In genomic region chr11:126567419-126567818, GRCh38 we compare ENCODE assay signal across 20 cellular contexts.
DNase-seq lines count a peak whose midpoint lies in the region; ATAC-seq, FAIRE-seq and TF ChIP-seq lines count a peak whose summit lies in the region.
"Had no signal": no experiment of that assay in that cellular context is flagged by ENCODE, and none has a peak within 500 bp of the region (broad histone marks: within the 10 kb centered on the region; RNA-seq: fewer than 3 reads in every experiment).

No MANE protein-coding gene starts in this region.

- TF ChIP-seq CTCF in GM23338 (conservative IDR thresholded peaks at IDR 0.05; ENCODE audit: low read depth in 2 of 2) (peak in 1 of 2 experiments; percentile 59; a peak in 2 of 4 replicates), Panc1 (IDR thresholded peaks at IDR 0.05) (no peak), endodermal cell (conservative IDR thresholded peaks at IDR 0.05) (peak; percentile 56), neural progenitor cell (IDR thresholded peaks at IDR 0.05) (peak; percentile 20), HepG2 (CRISPR knock-in tag; IDR thresholded peaks at IDR 0.05) (no peak)

- no peaks in the 10 kb centered on the region; the same call in 1 of the 2 replicates for H3K27me3 ChIP-seq in GM23338 (ENCODE audit: insufficient read depth)
- H3K27me3 ChIP-seq in Panc1 (ENCODE audit: control insufficient read depth, insufficient read depth, low read length), result peaks cover 33% of the 10 kb centered on the region
- no peaks in the 10 kb centered on the region for H3K27me3 ChIP-seq in endodermal cell (ENCODE audit: control insufficient read depth, insufficient read depth, low read length, poor library complexity, severe bottlenecking)
- H3K27me3 ChIP-seq in neural progenitor cell, result peaks cover 64% of the 10 kb centered on the region
- H3K27me3 ChIP-seq in HepG2 (ENCODE audit: control insufficient read depth in 1 of 2, insufficient read depth in 2 of 2, low read length in 2 of 2), result peaks cover 1 to 18% of the 10 kb centered on the region in 2 experiments; a peak in 3 of 5 replicates
- H3K27me3 ChIP-seq: BLaER1 had no signal

- DNase-seq in GM23338 (ENCODE audit: low spot score) (no peak), Panc1 (ENCODE audit: low read depth, low spot score) (no peak), endodermal cell (peak; percentile 61), neural progenitor cell (ENCODE audit: low spot score) (no peak), NCI-H2107 (lab: John Stamatoyannopoulos, UW) (no peak), HepG2 (ENCODE audit: low spot score) (no peak)
- DNase-seq: 8988T; CD4-positive, alpha-beta memory T cell; DMS153; DMS79; GDM1; GM23248; H7; KBM-7 had no signal

- H3K27ac ChIP-seq in GM23338 (ENCODE audit: low read depth), result no peak overlapping the region
- no peak overlapping the region for H3K27ac ChIP-seq in Panc1 (ENCODE audit: low read length)
- H3K27ac ChIP-seq in endodermal cell (ENCODE audit: low read depth, low read length), result no peak overlapping the region
- no peak overlapping the region for H3K27ac ChIP-seq in neural progenitor cell
- no peak overlapping the region for H3K27ac ChIP-seq in HepG2 (ENCODE audit: extremely low read length, insufficient read depth, low read length)
- H3K27ac ChIP-seq: BLaER1, GM23248 had no signal

- no peak overlapping the region for H3K4me2 ChIP-seq in GM23338
- no peak overlapping the region for H3K4me2 ChIP-seq in neural progenitor cell
- no peak overlapping the region for H3K4me2 ChIP-seq in HepG2 (ENCODE audit: low read depth, low read length)
- H3K4me2 ChIP-seq: BLaER1 had no signal

- no peak overlapping the region for H2AFZ ChIP-seq in GM23338
- no peak overlapping the region for H2AFZ ChIP-seq in neural progenitor cell (replicated peaks)
- H2AFZ ChIP-seq in HepG2 (ENCODE audit: low read length), result no peak overlapping the region
- H2AFZ ChIP-seq: GM23248 had no signal

- H3K4me1 Mint-ChIP-seq in GM23338, result peaks cover 16% of the 10 kb centered on the region
- H3K4me1 Mint-ChIP-seq in endodermal cell, result peaks cover 32% of the 10 kb centered on the region
- H3K4me1 Mint-ChIP-seq in neural progenitor cell, result peaks cover 21% of the 10 kb centered on the region
- H3K4me1 Mint-ChIP-seq: CD14-positive monocyte; CD4-positive, alpha-beta memory T cell had no signal

- 81 to 85% methylated on average over 3 to 4 of the region's 4 CpGs for WGBS in endodermal cell (ENCODE audit: insufficient coverage in 1 of 2, insufficient read length in 1 of 2), 2 experiments
- 6% methylated on average over 4 of the region's 4 CpGs for WGBS in HepG2 (ENCODE audit: low lambda C conversion rate)

- in situ Hi-C loops in Panc1 (cut with HindIII; ENCODE audit: low pct_unique_long_range_greater_than_20kb, low sequenced_read_pairs) (no loop called here), HepG2 (cut with HindIII; ENCODE audit: extremely low pct_ligation_motif_present, low pct_unique_long_range_greater_than_20kb) (no loop called here)

- peak; percentile 41 for ATAC-seq in GM23338
- peak; percentile 49; the same call in 1 of the 2 replicates for ATAC-seq in Panc1
- no peak for ATAC-seq in HG02798 (IDR thresholded peaks at IDR 0.05; ENCODE audit: poor library complexity, unreplicated experiment)
- ATAC-seq in GM21786 (IDR thresholded peaks at IDR 0.05; ENCODE audit: unreplicated experiment), result no peak
- ATAC-seq in HepG2, result no peak

- no peaks in the 10 kb centered on the region for H3K9me2 ChIP-seq in GM23338 (ENCODE audit: insufficient read depth)

- H3K27ac Mint-ChIP-seq in GM23338 (no peak overlapping the region), endodermal cell (no peak overlapping the region), neural progenitor cell (no peak overlapping the region)
- H3K27ac Mint-ChIP-seq: CD14-positive monocyte; CD4-positive, alpha-beta memory T cell; IgD-negative memory B cell had no signal

- H3K9me3 Mint-ChIP-seq in GM23338 (no peaks in the 10 kb centered on the region), endodermal cell (no peaks in the 10 kb centered on the region), neural progenitor cell (no peaks in the 10 kb centered on the region)
- H3K9me3 Mint-ChIP-seq: CD14-positive monocyte had no signal

- H4K20me1 ChIP-seq in GM23338 (replicated peaks; ENCODE audit: insufficient read depth), result no peaks in the 10 kb centered on the region
- peaks cover 16% of the 10 kb centered on the region for H4K20me1 ChIP-seq in neural progenitor cell (ENCODE audit: low read depth)
- no peaks in the 10 kb centered on the region for H4K20me1 ChIP-seq in HepG2 (ENCODE audit: insufficient read depth, low read length)

- H3K4me1 ChIP-seq in GM23338 (ENCODE audit: insufficient read depth) (peaks cover 16% of the 10 kb centered on the region; the same call in 1 of the 2 replicates), Panc1 (ENCODE audit: control insufficient read depth, insufficient read depth, low read length) (no peaks in the 10 kb centered on the region), endodermal cell (ENCODE audit: control insufficient read depth, insufficient read depth, low read length) (peaks cover 5% of the 10 kb centered on the region), neural progenitor cell (peaks cover 14% of the 10 kb centered on the region), HepG2 (ENCODE audit: insufficient read depth, low read length) (no peaks in the 10 kb centered on the region)
- H3K4me1 ChIP-seq: BLaER1 had no signal

- peaks cover 7% of the 10 kb centered on the region for H3K27me3 Mint-ChIP-seq in GM23338 (ENCODE audit: insufficient read depth, low read depth, poor library complexity)
- H3K27me3 Mint-ChIP-seq in endodermal cell (ENCODE audit: insufficient read depth), result peaks cover 1% of the 10 kb centered on the region
- H3K27me3 Mint-ChIP-seq in neural progenitor cell (ENCODE audit: insufficient read depth, low read depth), result peaks cover 7% of the 10 kb centered on the region

- FAIRE-seq in HepG2 (lab: Jason Lieb, UNC), result no peak
- FAIRE-seq: HTR-8/SVneo had no signal

- H3K36me3 Mint-ChIP-seq in GM23338 (ENCODE audit: low read depth) (no peaks in the 10 kb centered on the region), endodermal cell (ENCODE audit: low read depth) (no peaks in the 10 kb centered on the region), neural progenitor cell (no peaks in the 10 kb centered on the region)
- H3K36me3 Mint-ChIP-seq: CD14-positive monocyte; CD4-positive, alpha-beta memory T cell; IgD-negative memory B cell had no signal

- no peaks in the 10 kb centered on the region for H3F3A ChIP-seq in GM23338 (replicated peaks; ENCODE audit: low read depth)
- H3F3A ChIP-seq in neural progenitor cell (ENCODE audit: low read depth), result peaks cover 13% of the 10 kb centered on the region

- H3K79me2 ChIP-seq in GM23338 (replicated peaks; ENCODE audit: insufficient read depth) (no peaks in the 10 kb centered on the region), neural progenitor cell (ENCODE audit: low read depth) (no peaks in the 10 kb centered on the region), HepG2 (ENCODE audit: insufficient read depth, low read length) (no peaks in the 10 kb centered on the region)

- H3K9ac ChIP-seq in endodermal cell (ENCODE audit: extremely low read depth, low read length, poor library complexity, severe bottlenecking) (no peak overlapping the region), neural progenitor cell (no peak overlapping the region), HepG2 (ENCODE audit: insufficient read depth, low read depth, low read length) (no peak overlapping the region)
- H3K9ac ChIP-seq: BLaER1, GM23248 had no signal

- H3K36me3 ChIP-seq in GM23338 (ENCODE audit: insufficient read depth), result no peaks in the 10 kb centered on the region
- H3K36me3 ChIP-seq in Panc1 (ENCODE audit: control insufficient read depth, insufficient read depth, low read length), result no peaks in the 10 kb centered on the region
- no peaks in the 10 kb centered on the region for H3K36me3 ChIP-seq in endodermal cell (ENCODE audit: control insufficient read depth, insufficient read depth, low read length)
- H3K36me3 ChIP-seq in neural progenitor cell, result no peaks in the 10 kb centered on the region
- H3K36me3 ChIP-seq in HepG2 (replicated peaks in 1 of 2; ENCODE audit: control insufficient read depth in 1 of 2, insufficient read depth in 2 of 2, low read length in 2 of 2), result no peaks in the 10 kb centered on the region
- H3K36me3 ChIP-seq: BLaER1 had no signal

- CTCF ChIA-PET in Panc1 (lab: Charles Lee) (no interaction called here), HepG2 (lab: Yijun Ruan, JAX; ENCODE audit: low intra/inter-chr PET ratio, low total read pairs) (no interaction called here)

- TF ChIP-seq POLR2A in HepG2 (IDR thresholded peaks at IDR 0.05; ENCODE audit: insufficient read depth in 1 of 2, low read depth in 2 of 2, low read length in 2 of 2), result no peak

- H3K4me3 ChIP-seq in GM23338, result no peak overlapping the region
- H3K4me3 ChIP-seq in Panc1 (ENCODE audit: low read depth in 2 of 2, low read length in 2 of 2), result no peak overlapping the region
- no peak overlapping the region for H3K4me3 ChIP-seq in endodermal cell (ENCODE audit: low read length)
- H3K4me3 ChIP-seq in neural progenitor cell, result no peak overlapping the region
- H3K4me3 ChIP-seq in HepG2 (replicated peaks in 1 of 3; ENCODE audit: insufficient read depth in 1 of 3, low read depth in 2 of 3, low read length in 3 of 3), result no peak overlapping the region
- H3K4me3 ChIP-seq: BLaER1, GM23248 had no signal

- TF ChIP-seq EP300 in HepG2 (IDR thresholded peaks at IDR 0.05; ENCODE audit: low read depth in 2 of 2, low read length in 2 of 2) (no peak), HepG2 (CRISPR knock-in tag; IDR thresholded peaks at IDR 0.05; ENCODE audit: borderline replicate concordance) (no peak)

- H3K4me3 Mint-ChIP-seq in GM23338, result no peak overlapping the region
- H3K4me3 Mint-ChIP-seq in endodermal cell, result no peak overlapping the region
- no peak overlapping the region for H3K4me3 Mint-ChIP-seq in neural progenitor cell
- H3K4me3 Mint-ChIP-seq: CD14-positive monocyte; CD4-positive, alpha-beta memory T cell; IgD-negative memory B cell had no signal

- intact Hi-C loops in Panc1 (cut with micrococcal nuclease; ENCODE audit: unreplicated experiment), result no loop called here
- intact Hi-C loops in HepG2 (cut with micrococcal nuclease; ENCODE audit: unreplicated experiment), result no loop called here

- POLR2A ChIA-PET in Panc1 (lab: Charles Lee) (no interaction called here), HepG2 (lab: Yijun Ruan, JAX) (no interaction called here)

- no peak for TF ChIP-seq RAD21 in HepG2 (CRISPR knock-in tag; IDR thresholded peaks at IDR 0.05)

- no TSS peak for BruUV-seq in Panc1 (replicated peaks; lab: Mats Ljungman, UMichigan)
- BruUV-seq in HepG2 (replicated peaks; lab: Mats Ljungman, UMichigan), result no TSS peak

- no peaks in the 10 kb centered on the region for H3K9me3 ChIP-seq in Panc1 (ENCODE audit: control insufficient read depth, insufficient read depth, low read depth, low read length)
- no peaks in the 10 kb centered on the region for H3K9me3 ChIP-seq in endodermal cell (ENCODE audit: control insufficient read depth, low read length)
- H3K9me3 ChIP-seq in neural progenitor cell (ENCODE audit: low read depth), result no peaks in the 10 kb centered on the region
- H3K9me3 ChIP-seq in HepG2 (ENCODE audit: low read length), result no peaks in the 10 kb centered on the region
- H3K9me3 ChIP-seq: BLaER1 had no signal

TF ChIP-seq in HepG2, 621 proteins besides CTCF, POLR2A, EP300 and RAD21 (continues in another document):
- TF ChIP-seq ZNF20 (CRISPR knock-in tag; IDR thresholded peaks at IDR 0.05), result no peak
- TF ChIP-seq MBNL3 (CRISPR knock-in tag; conservative IDR thresholded peaks at IDR 0.05), result no peak
- TF ChIP-seq MZF1 (CRISPR knock-in tag; IDR thresholded peaks at IDR 0.05; ENCODE audit: borderline replicate concordance), result no peak

Comparison
In these comparisons a context has a peak if more than half of its experiments do, and no peak if none do; other contexts are left out.
1. ATAC-seq: peak in GM23338 (single experiment) and Panc1 (single experiment); none in HG02798 (single experiment), GM21786 (single experiment) and HepG2 (single experiment).
2. CTCF ChIP-seq: peak in endodermal cell (single experiment) and neural progenitor cell (single experiment); none in Panc1 (single experiment) and HepG2 (single experiment).